ENCODE assay signal across 7 cellular contexts in the genomic region with DNA sequence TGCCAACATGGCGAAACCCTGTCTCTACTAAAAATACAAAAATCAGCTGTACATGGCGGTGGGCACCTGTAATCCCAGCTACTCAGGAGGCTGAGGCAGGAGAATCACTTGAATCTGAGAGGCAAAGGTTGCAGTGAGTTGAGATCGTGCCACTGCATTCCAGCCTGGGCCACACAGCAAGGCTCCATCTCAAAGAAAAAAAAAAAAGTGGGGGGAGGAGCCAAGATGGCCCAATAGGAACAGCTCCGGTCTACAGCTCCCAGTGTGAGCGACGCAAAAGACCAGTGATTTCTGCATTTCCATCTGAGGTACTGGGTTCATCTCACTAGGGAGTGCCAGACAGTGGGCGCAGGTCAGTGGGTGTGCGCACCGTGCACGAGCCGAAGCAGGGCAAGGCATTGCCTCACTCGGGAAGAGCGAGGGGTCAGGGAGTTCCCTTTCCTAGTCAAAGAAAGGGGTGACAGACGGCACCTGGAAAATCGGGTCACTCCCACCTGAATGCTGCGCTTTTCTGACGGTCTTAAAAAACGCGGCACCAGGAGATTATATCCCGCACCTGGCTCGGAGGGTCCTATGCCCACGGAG. TPM values are rescaled to one million over a fixed set of nuclear protein-coding genes. Genes with fewer than 3 reads are reported as not detected.
A peak's percentile ranks its signal among the peaks of the same experiment; 100 is the strongest.
DNase-seq lines count a peak whose midpoint lies in the region; FAIRE-seq and TF ChIP-seq lines count a peak whose summit lies in the region.
"Not testable (repeated sequence)": the region's sequence is repeated elsewhere in the genome, so short reads cannot be mapped to it uniquely, and the experiment has no call there.

No MANE protein-coding gene starts in this region.

- H2AFZ ChIP-seq in Karpas-422 (ENCODE audit: low read length); mesenchymal stem cell (ENCODE audit: low read depth, low read length): not testable (repeated sequence)

- not testable (repeated sequence) for H3K27me3 ChIP-seq in BLaER1 treated with 17β-estradiol and CSF1 and Interleukin-3, amounts not matched to agents 10 nM and 100 nM; Karpas-422 (ENCODE audit: low read length); mesenchymal stem cell (ENCODE audit: control insufficient read depth in 1 of 2, insufficient read depth in 1 of 2, low read length in 2 of 2)

- FAIRE-seq in GM12891 (lab: Jason Lieb, UNC), result peak; percentile 51

- not testable (repeated sequence) for H2BK5ac ChIP-seq in mesenchymal stem cell (ENCODE audit: low read depth, low read length, poor library complexity, severe bottlenecking)

- H3K27ac ChIP-seq in BLaER1 treated with 17β-estradiol and CSF1 and Interleukin-3, amounts not matched to agents 10 nM and 100 nM, result 0 out of 22 replicates have a peak overlapping the region, but pooled peaks of 1 of the 11 experiments have one; percentile 5
- H3K27ac ChIP-seq in Karpas-422 (ENCODE audit: low read length) (peak overlapping the region; percentile 96), mesenchymal stem cell (ENCODE audit: low read length, poor library complexity, severe bottlenecking) (peak overlapping the region; percentile 81)

- not testable (repeated sequence) for H2AK5ac ChIP-seq in mesenchymal stem cell (ENCODE audit: low read length, severe bottlenecking)

- not testable (repeated sequence) for H3K4ac ChIP-seq in mesenchymal stem cell (ENCODE audit: low read depth in 1 of 2, low read length in 2 of 2)

- H3K4me1 Mint-ChIP-seq in activated naive CD8-positive, alpha-beta T cell (ENCODE audit: low read depth), result peaks cover 11% of the 10 kb centered on the region

- not testable (repeated sequence) for H4K20me1 ChIP-seq in BLaER1 treated with 17β-estradiol and CSF1 and Interleukin-3, amounts not matched to agents 10 nM and 100 nM; Karpas-422 (ENCODE audit: insufficient read depth, low read depth, low read length)

- not testable (repeated sequence) for H2BK15ac ChIP-seq in mesenchymal stem cell (ENCODE audit: low read depth, poor library complexity, severe bottlenecking)

- not testable (repeated sequence) for H3K79me1 ChIP-seq in mesenchymal stem cell (replicated peaks; ENCODE audit: low read length, poor library complexity, severe bottlenecking)

- not testable (repeated sequence) for H3K18ac ChIP-seq in mesenchymal stem cell (ENCODE audit: low read depth in 1 of 2, low read length in 2 of 2)

- over 99% methylated on average over 19 of the region's 22 CpGs for WGBS in mesenchymal stem cell

- not testable (repeated sequence) for H2BK120ac ChIP-seq in mesenchymal stem cell (ENCODE audit: low read depth, low read length)

- H3K9ac ChIP-seq in BLaER1 treated with 17β-estradiol and CSF1 and Interleukin-3, amounts not matched to agents 10 nM and 100 nM; Karpas-422 (ENCODE audit: low read length); mesenchymal stem cell (ENCODE audit: low read length): not testable (repeated sequence)

- H3K36me3 Mint-ChIP-seq in activated naive CD8-positive, alpha-beta T cell, result not testable (repeated sequence)

- peaks cover 11 to 55% (median 35%) of the 10 kb centered on the region in 10 experiments for H3K4me1 ChIP-seq in BLaER1 treated with 17β-estradiol and CSF1 and Interleukin-3, amounts not matched to agents 10 nM and 100 nM
- peaks cover 46% of the 10 kb centered on the region for H3K4me1 ChIP-seq in Karpas-422 (ENCODE audit: low read length)
- H3K4me1 ChIP-seq in mesenchymal stem cell (ENCODE audit: control insufficient read depth, insufficient read depth, low read depth, low read length), result not testable (repeated sequence)

- H3K27me3 Mint-ChIP-seq in activated naive CD8-positive, alpha-beta T cell, result not testable (repeated sequence)

- TF ChIP-seq POLR2A in GM12891 (IDR thresholded peaks at IDR 0.05; ENCODE audit: low read depth, low read length), result not testable (repeated sequence)

- H3K9me3 ChIP-seq in BLaER1 treated with 17β-estradiol and CSF1 and Interleukin-3, amounts not matched to agents 10 nM and 100 nM (replicated peaks in 1 of 11), result peaks cover 0 to 11% (median 5%) of the 10 kb centered on the region in 11 experiments; a peak in 10 of 22 replicates
- not testable (repeated sequence) for H3K9me3 ChIP-seq in Karpas-422 (ENCODE audit: low read length); mesenchymal stem cell (ENCODE audit: control insufficient read depth, low read length)

- H3K9me3 Mint-ChIP-seq in activated naive CD8-positive, alpha-beta T cell (ENCODE audit: low read depth), result not testable (repeated sequence)

- not testable (repeated sequence) for H3K4me3 ChIP-seq in BLaER1 treated with 17β-estradiol and CSF1 and Interleukin-3, amounts not matched to agents 10 nM and 100 nM; Karpas-422 (ENCODE audit: low read length); mesenchymal stem cell (ENCODE audit: insufficient read depth in 1 of 2, low read depth in 1 of 2, low read length in 2 of 2)

- not testable (repeated sequence) for H3K4me3 Mint-ChIP-seq in activated naive CD8-positive, alpha-beta T cell

- not testable (repeated sequence) for H4K8ac ChIP-seq in mesenchymal stem cell (ENCODE audit: low read length)

- peak overlapping the region; percentile 28 for H3K27ac Mint-ChIP-seq in activated naive CD8-positive, alpha-beta T cell

- peak overlapping the region in 6 of 11 experiments; percentile 1 to 87 (median 29); a peak in 7 of 22 replicates for H3K4me2 ChIP-seq in BLaER1 treated with 17β-estradiol and CSF1 and Interleukin-3, amounts not matched to agents 10 nM and 100 nM
- not testable (repeated sequence) for H3K4me2 ChIP-seq in Karpas-422 (ENCODE audit: low read depth, low read length, poor library complexity, severe bottlenecking); mesenchymal stem cell (ENCODE audit: low read length, poor library complexity, severe bottlenecking)

- not testable (repeated sequence) for H3K14ac ChIP-seq in mesenchymal stem cell (ENCODE audit: low read length in 2 of 2)

- DNase-seq in DMS53 (lab: John Stamatoyannopoulos, UW) (peak; percentile 80), SHP77 (lab: John Stamatoyannopoulos, UW) (peak; percentile 52 to 60)
- DNase-seq in GM12891 (ENCODE audit: insufficient read length, low spot score); Karpas-422; mesenchymal stem cell: not testable (repeated sequence)

- H3K79me2 ChIP-seq in Karpas-422 (ENCODE audit: low read length), result peaks cover 45% of the 10 kb centered on the region

- H3K23ac ChIP-seq in mesenchymal stem cell (ENCODE audit: low read length in 2 of 2), result not testable (repeated sequence)

- peaks cover 0 to 11% (median 0%) of the 10 kb centered on the region in 11 experiments; a peak in 7 of 22 replicates for H3K36me3 ChIP-seq in BLaER1 treated with 17β-estradiol and CSF1 and Interleukin-3, amounts not matched to agents 10 nM and 100 nM
- not testable (repeated sequence) for H3K36me3 ChIP-seq in Karpas-422 (ENCODE audit: insufficient read depth, low read length)
- peaks cover 0 to 15% of the 10 kb centered on the region in 2 experiments for H3K36me3 ChIP-seq in mesenchymal stem cell (ENCODE audit: control insufficient read depth in 1 of 2, insufficient read depth in 2 of 2, low read depth in 1 of 2, low read length in 2 of 2)

- H3K9me2 ChIP-seq in Karpas-422 (replicated peaks; ENCODE audit: insufficient read depth, low read length), result not testable (repeated sequence)

- not testable (repeated sequence) for H2BK12ac ChIP-seq in mesenchymal stem cell (ENCODE audit: low read length in 2 of 2)

- not testable (repeated sequence) for H4K91ac ChIP-seq in mesenchymal stem cell (ENCODE audit: low read length)

RNA-seq across cellular contexts. Expression of a gene that starts 48.1 kb away (rescaled TPM):
- 7.5 TPM for polyA plus RNA-seq in GM12891 (2012; ENCODE audit: low read depth, missing spikeins)
- 13.4 and 35.6 TPM in 2 replicates for total RNA-seq in Karpas-422 (2014; rRNA removed; shearing (Covaris generic); ENCODE audit: low replicate concordance)
- 9.6 TPM for polyA plus RNA-seq in mesenchymal stem cell (2013, experiment 1 of 2)
- 11.5 TPM for polyA plus RNA-seq in mesenchymal stem cell (2013, experiment 2 of 2)
